Comparison of ENCODE assay signal across 1 cellular context in the genomic region with DNA sequence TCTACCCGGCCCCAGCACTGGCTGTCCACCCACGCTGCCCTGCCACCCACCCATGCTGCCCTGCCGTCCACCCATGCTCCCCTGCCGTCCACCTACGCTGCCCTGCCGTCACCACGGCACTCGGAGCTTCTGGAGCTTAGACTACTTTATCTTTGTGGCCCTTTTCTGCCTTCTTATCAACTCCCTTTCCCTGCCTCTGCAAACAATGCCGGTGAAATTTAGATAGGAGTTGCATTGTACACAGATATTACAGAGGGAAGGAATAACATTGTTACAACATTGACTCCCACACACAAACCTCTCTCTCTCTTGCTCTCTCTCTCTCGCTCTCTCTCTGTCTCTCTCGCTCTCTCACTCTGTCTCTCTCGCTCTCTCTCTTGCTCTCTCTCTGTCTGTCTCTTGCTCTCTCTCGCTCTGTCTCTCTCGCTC.
TF ChIP-seq lines count a peak whose summit lies in the region.

No MANE protein-coding gene starts in this region.

TF ChIP-seq in K562, 482 proteins besides CTCF, POLR2A, EP300 and RAD21 (continued from another document):
- TF ChIP-seq SRSF7 (optimal IDR thresholded peaks at IDR 0.05; ENCODE audit: low read depth, low read length) (no peak), HNRNPK (IDR thresholded peaks at IDR 0.05; ENCODE audit: low read depth, low read length, poor library complexity, severe bottlenecking) (no peak), GATAD2A (IDR thresholded peaks at IDR 0.05) (0 out of 2 replicates have a peak, but pooled peaks have one; percentile 57), SP1 (CRISPR knock-in tag; IDR thresholded peaks at IDR 0.05) (no peak), OTX1 (CRISPR knock-in tag; IDR thresholded peaks at IDR 0.05) (0 out of 2 replicates have a peak, but pooled peaks have one; percentile 7), HDAC1 (IDR thresholded peaks at IDR 0.05) (peak in 1 of 2 experiments; percentile 49; a peak in 1 of 4 replicates), PHF20 (IDR thresholded peaks at IDR 0.05; ENCODE audit: partially characterized antibody) (peak; percentile 35), HIVEP1 (CRISPR knock-in tag; IDR thresholded peaks at IDR 0.05) (no peak), CBFB (CRISPR knock-in tag; IDR thresholded peaks at IDR 0.05) (no peak), PTRF (tag; IDR thresholded peaks at IDR 0.05) (no peak), ATF1 (CRISPR knock-in tag; IDR thresholded peaks at IDR 0.05) (no peak), ATF1 (tag; IDR thresholded peaks at IDR 0.05) (no peak), TCF3 (CRISPR knock-in tag; IDR thresholded peaks at IDR 0.05) (peak; percentile 78), KLF16 (IDR thresholded peaks at IDR 0.05) (peak; percentile 32; the same call in 1 of the 2 replicates), TRIM28 (IDR thresholded peaks at IDR 0.05) (no peak), PCBP1 (IDR thresholded peaks at IDR 0.05; ENCODE audit: low read depth, low read length, poor library complexity, severe bottlenecking) (no peak), ARID1B (IDR thresholded peaks at IDR 0.05) (peak; percentile 80), KDM1A (IDR thresholded peaks at IDR 0.05) (peak; percentile 14 to 47; a peak in 1 of 4 replicates), FOXA3 (CRISPR knock-in tag; conservative IDR thresholded peaks at IDR 0.05 in 1 of 2, IDR thresholded peaks at IDR 0.05 in 1 of 2) (peak in 1 of 2 experiments; percentile 90; a peak in 2 of 4 replicates), TAL1 (IDR thresholded peaks at IDR 0.05) (peak; percentile 60), SOX6 (IDR thresholded peaks at IDR 0.05) (peak; percentile 96), EGR1 (conservative IDR thresholded peaks at IDR 0.05) (peak; percentile 92), RCOR1 (IDR thresholded peaks at IDR 0.05; ENCODE audit: borderline replicate concordance in 1 of 2, low read depth in 2 of 2, low read length in 2 of 2) (0 out of 4 replicates have a peak, but pooled peaks of 1 of the 2 experiments have one; percentile 45), NONO (IDR thresholded peaks at IDR 0.05; ENCODE audit: low read depth in 2 of 2, low read length in 1 of 2) (no peak), NFYB (IDR thresholded peaks at IDR 0.05; ENCODE audit: extremely low read depth, insufficient read length) (no peak), ZFP1 (CRISPR knock-in tag; IDR thresholded peaks at IDR 0.05) (no peak), HEY1 (CRISPR knock-in tag; IDR thresholded peaks at IDR 0.05; ENCODE audit: borderline replicate concordance) (no peak), ZNF121 (CRISPR knock-in tag; conservative IDR thresholded peaks at IDR 0.05) (no peak), CREM (IDR thresholded peaks at IDR 0.05; ENCODE audit: low read depth) (peak; percentile 20; the same call in 1 of the 2 replicates), ZNF274 (IDR thresholded peaks at IDR 0.05; ENCODE audit: borderline replicate concordance, low read depth, low read length) (no peak), KDM2B (CRISPR knock-in tag; IDR thresholded peaks at IDR 0.05) (no peak), RFX1 (IDR thresholded peaks at IDR 0.05) (no peak), CTBP1 (IDR thresholded peaks at IDR 0.05; ENCODE audit: borderline replicate concordance) (peak; percentile 33; the same call in 1 of the 2 replicates), MCM3 (IDR thresholded peaks at IDR 0.05) (no peak), ZKSCAN3 (CRISPR knock-in tag; IDR thresholded peaks at IDR 0.05) (no peak), CBFA2T3 (IDR thresholded peaks at IDR 0.05) (peak; percentile 88), ERF (CRISPR knock-in tag; IDR thresholded peaks at IDR 0.05) (no peak), GABPA (tag; conservative IDR thresholded peaks at IDR 0.05; ENCODE audit: low read depth) (no peak), HMG20A (CRISPR knock-in tag; conservative IDR thresholded peaks at IDR 0.05) (no peak), MTA2 (IDR thresholded peaks at IDR 0.05; ENCODE audit: low read depth) (peak; percentile 41; the same call in 1 of the 2 replicates), EWSR1 (IDR thresholded peaks at IDR 0.05; ENCODE audit: borderline replicate concordance, low read depth, partially characterized antibody) (no peak), TEAD4 (IDR thresholded peaks at IDR 0.05; ENCODE audit: low read length) (peak; percentile 42), TEAD4 (CRISPR knock-in tag; IDR thresholded peaks at IDR 0.05; ENCODE audit: borderline replicate concordance) (no peak), MAZ (CRISPR knock-in tag; conservative IDR thresholded peaks at IDR 0.05 in 1 of 2, IDR thresholded peaks at IDR 0.05 in 1 of 2) (no peak), DPF2 (IDR thresholded peaks at IDR 0.05) (peak; percentile 74), ZNF589 (CRISPR knock-in tag; IDR thresholded peaks at IDR 0.05; ENCODE audit: low read depth) (no peak), ZNF212 (CRISPR knock-in tag; IDR thresholded peaks at IDR 0.05) (peak; percentile 92; the same call in 1 of the 2 replicates)
- TF ChIP-seq, protein P1, sequence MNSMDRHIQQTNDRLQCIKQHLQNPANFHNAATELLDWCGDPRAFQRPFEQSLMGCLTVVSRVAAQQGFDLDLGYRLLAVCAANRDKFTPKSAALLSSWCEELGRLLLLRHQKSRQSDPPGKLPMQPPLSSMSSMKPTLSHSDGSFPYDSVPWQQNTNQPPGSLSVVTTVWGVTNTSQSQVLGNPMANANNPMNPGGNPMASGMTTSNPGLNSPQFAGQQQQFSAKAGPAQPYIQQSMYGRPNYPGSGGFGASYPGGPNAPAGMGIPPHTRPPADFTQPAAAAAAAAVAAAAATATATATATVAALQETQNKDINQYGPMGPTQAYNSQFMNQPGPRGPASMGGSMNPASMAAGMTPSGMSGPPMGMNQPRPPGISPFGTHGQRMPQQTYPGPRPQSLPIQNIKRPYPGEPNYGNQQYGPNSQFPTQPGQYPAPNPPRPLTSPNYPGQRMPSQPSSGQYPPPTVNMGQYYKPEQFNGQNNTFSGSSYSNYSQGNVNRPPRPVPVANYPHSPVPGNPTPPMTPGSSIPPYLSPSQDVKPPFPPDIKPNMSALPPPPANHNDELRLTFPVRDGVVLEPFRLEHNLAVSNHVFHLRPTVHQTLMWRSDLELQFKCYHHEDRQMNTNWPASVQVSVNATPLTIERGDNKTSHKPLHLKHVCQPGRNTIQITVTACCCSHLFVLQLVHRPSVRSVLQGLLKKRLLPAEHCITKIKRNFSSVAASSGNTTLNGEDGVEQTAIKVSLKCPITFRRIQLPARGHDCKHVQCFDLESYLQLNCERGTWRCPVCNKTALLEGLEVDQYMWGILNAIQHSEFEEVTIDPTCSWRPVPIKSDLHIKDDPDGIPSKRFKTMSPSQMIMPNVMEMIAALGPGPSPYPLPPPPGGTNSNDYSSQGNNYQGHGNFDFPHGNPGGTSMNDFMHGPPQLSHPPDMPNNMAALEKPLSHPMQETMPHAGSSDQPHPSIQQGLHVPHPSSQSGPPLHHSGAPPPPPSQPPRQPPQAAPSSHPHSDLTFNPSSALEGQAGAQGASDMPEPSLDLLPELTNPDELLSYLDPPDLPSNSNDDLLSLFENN (IDR thresholded peaks at IDR 0.05; ENCODE audit: low read depth in 2 of 2, low read length in 2 of 2) = no peak
- TF ChIP-seq, protein P2, sequence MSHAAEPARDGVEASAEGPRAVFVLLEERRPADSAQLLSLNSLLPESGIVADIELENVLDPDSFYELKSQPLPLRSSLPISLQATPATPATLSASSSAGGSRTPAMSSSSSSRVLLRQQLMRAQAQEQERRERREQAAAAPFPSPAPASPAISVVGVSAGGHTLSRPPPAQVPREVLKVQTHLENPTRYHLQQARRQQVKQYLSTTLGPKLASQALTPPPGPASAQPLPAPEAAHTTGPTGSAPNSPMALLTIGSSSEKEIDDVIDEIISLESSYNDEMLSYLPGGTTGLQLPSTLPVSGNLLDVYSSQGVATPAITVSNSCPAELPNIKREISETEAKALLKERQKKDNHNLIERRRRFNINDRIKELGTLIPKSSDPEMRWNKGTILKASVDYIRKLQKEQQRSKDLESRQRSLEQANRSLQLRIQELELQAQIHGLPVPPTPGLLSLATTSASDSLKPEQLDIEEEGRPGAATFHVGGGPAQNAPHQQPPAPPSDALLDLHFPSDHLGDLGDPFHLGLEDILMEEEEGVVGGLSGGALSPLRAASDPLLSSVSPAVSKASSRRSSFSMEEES (CRISPR knock-in tag; IDR thresholded peaks at IDR 0.05) = no peak
- TF ChIP-seq, protein P3, sequence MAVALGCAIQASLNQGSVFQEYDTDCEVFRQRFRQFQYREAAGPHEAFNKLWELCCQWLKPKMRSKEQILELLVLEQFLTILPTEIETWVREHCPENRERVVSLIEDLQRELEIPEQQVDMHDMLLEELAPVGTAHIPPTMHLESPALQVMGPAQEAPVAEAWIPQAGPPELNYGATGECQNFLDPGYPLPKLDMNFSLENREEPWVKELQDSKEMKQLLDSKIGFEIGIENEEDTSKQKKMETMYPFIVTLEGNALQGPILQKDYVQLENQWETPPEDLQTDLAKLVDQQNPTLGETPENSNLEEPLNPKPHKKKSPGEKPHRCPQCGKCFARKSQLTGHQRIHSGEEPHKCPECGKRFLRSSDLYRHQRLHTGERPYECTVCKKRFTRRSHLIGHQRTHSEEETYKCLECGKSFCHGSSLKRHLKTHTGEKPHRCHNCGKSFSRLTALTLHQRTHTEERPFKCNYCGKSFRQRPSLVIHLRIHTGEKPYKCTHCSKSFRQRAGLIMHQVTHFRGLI (CRISPR knock-in tag; IDR thresholded peaks at IDR 0.05) = no peak
- TF ChIP-seq, protein P4, sequence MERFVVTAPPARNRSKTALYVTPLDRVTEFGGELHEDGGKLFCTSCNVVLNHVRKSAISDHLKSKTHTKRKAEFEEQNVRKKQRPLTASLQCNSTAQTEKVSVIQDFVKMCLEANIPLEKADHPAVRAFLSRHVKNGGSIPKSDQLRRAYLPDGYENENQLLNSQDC (CRISPR knock-in tag; IDR thresholded peaks at IDR 0.05) = no peak
- TF ChIP-seq, protein P5, sequence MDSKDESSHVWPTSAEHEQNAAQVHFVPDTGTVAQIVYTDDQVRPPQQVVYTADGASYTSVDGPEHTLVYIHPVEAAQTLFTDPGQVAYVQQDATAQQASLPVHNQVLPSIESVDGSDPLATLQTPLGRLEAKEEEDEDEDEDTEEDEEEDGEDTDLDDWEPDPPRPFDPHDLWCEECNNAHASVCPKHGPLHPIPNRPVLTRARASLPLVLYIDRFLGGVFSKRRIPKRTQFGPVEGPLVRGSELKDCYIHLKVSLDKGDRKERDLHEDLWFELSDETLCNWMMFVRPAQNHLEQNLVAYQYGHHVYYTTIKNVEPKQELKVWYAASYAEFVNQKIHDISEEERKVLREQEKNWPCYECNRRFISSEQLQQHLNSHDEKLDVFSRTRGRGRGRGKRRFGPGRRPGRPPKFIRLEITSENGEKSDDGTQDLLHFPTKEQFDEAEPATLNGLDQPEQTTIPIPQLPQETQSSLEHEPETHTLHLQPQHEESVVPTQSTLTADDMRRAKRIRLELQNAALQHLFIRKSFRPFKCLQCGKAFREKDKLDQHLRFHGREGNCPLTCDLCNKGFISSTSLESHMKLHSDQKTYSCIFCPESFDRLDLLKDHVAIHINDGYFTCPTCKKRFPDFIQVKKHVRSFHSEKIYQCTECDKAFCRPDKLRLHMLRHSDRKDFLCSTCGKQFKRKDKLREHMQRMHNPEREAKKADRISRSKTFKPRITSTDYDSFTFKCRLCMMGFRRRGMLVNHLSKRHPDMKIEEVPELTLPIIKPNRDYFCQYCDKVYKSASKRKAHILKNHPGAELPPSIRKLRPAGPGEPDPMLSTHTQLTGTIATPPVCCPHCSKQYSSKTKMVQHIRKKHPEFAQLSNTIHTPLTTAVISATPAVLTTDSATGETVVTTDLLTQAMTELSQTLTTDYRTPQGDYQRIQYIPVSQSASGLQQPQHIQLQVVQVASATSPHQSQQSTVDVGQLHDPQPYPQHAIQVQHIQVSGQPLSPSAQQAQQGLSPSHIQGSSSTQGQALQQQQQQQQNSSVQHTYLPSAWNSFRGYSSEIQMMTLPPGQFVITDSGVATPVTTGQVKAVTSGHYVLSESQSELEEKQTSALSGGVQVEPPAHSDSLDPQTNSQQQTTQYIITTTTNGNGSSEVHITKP (IDR thresholded peaks at IDR 0.05; ENCODE audit: partially characterized antibody) = no peak
